ENCODE assay signal across 17 cellular contexts in the genomic region with DNA sequence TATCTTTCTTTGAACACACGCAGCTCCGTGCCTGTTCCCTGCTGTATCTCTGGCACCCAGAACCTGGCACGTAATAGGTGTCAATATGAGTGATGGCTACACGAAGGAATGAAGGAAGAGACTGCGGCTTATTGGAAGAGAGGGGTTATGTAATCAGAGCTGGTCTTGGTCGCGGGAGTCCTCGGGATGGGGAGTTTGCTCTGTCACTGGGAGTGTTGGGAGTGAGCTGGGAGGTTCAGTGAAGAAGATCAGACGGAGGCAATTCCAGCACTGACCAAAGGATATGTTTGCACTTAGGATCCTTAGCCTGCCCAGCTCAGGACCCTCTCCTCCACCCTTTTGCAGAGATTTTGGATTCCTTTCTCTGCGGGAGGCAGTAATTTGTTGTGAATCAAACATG.
DNase-seq lines count a peak whose midpoint lies in the region; ATAC-seq, FAIRE-seq and TF ChIP-seq lines count a peak whose summit lies in the region.
"Had no signal": no experiment of that assay in that cellular context is flagged by ENCODE, and none has a peak within 500 bp of the region (broad histone marks: within the 10 kb centered on the region; RNA-seq: fewer than 3 reads in every experiment).

No MANE protein-coding gene starts in this region.

- H3K36me3 ChIP-seq in NT2/D1 (ENCODE audit: insufficient read depth, insufficient read length, low read length): no peaks in the 10 kb centered on the region
- no peaks in the 10 kb centered on the region for H3K36me3 ChIP-seq in body of pancreas (replicated peaks in 1 of 2; ENCODE audit: insufficient read depth in 1 of 2, low read depth in 2 of 2)
- H3K36me3 ChIP-seq in mesendoderm (ENCODE audit: control insufficient read depth, insufficient read depth, low read length): no peaks in the 10 kb centered on the region
- H3K36me3 ChIP-seq: BLaER1 treated with 17β-estradiol and CSF1 and Interleukin-3, amounts not matched to agents 10 nM and 100 nM had no signal

- H3K9me3 ChIP-seq in NT2/D1 (ENCODE audit: insufficient read depth, low read length) (no peaks in the 10 kb centered on the region), body of pancreas (no peaks in the 10 kb centered on the region)
- H3K9me3 ChIP-seq: BLaER1 treated with 17β-estradiol and CSF1 and Interleukin-3, amounts not matched to agents 10 nM and 100 nM had no signal

- no peak overlapping the region for H3K4me3 Mint-ChIP-seq in Calu3 (ENCODE audit: low read depth, unreplicated experiment)
- H3K4me3 Mint-ChIP-seq: CD4-positive, CD25-positive, alpha-beta regulatory T cell had no signal

- H3K9me3 Mint-ChIP-seq in Calu3 (ENCODE audit: low read depth, unreplicated experiment): no peaks in the 10 kb centered on the region
- H3K9me3 Mint-ChIP-seq: CD4-positive, CD25-positive, alpha-beta regulatory T cell had no signal

- peaks cover 76% of the 10 kb centered on the region for H3K27me3 Mint-ChIP-seq in Calu3 (ENCODE audit: unreplicated experiment)

- H4K5ac ChIP-seq in mesendoderm (ENCODE audit: low read length): no peak overlapping the region

- H3K27ac Mint-ChIP-seq in Calu3 (ENCODE audit: unreplicated experiment): no peak overlapping the region
- H3K27ac Mint-ChIP-seq: CD4-positive, CD25-positive, alpha-beta regulatory T cell had no signal

- H3K4me3 ChIP-seq in NT2/D1 (ENCODE audit: insufficient read length, low read depth): no peak overlapping the region
- no peak overlapping the region for H3K4me3 ChIP-seq in body of pancreas
- no peak overlapping the region for H3K4me3 ChIP-seq in mesendoderm (ENCODE audit: low read length)
- no peak overlapping the region for H3K4me3 ChIP-seq in dorsolateral prefrontal cortex
- H3K4me3 ChIP-seq: BLaER1 treated with 17β-estradiol and CSF1 and Interleukin-3, amounts not matched to agents 10 nM and 100 nM had no signal

- CTCF ChIA-PET in Calu3 (lab: Charles Lee): interaction anchor here (0.7 kb wide), 1 partner anchor 306 kb away, joined by 3 read pairs; no protein-coding TSS in a partner anchor

- peaks cover 8% of the 10 kb centered on the region for H3K4me1 Mint-ChIP-seq in Calu3 (ENCODE audit: low read depth, unreplicated experiment)
- H3K4me1 Mint-ChIP-seq: CD4-positive, CD25-positive, alpha-beta regulatory T cell had no signal

- intact Hi-C loops in Calu3 (cut with micrococcal nuclease; ENCODE audit: unreplicated experiment): no loop called here
- intact Hi-C loops in body of pancreas (cut with DNase I): no loop called here
- intact Hi-C loops in dorsolateral prefrontal cortex (cut with DNase I): no loop called here

- no peak overlapping the region for H3K4me2 ChIP-seq in mesendoderm (ENCODE audit: low read length)
- H3K4me2 ChIP-seq: BLaER1 treated with 17β-estradiol and CSF1 and Interleukin-3, amounts not matched to agents 10 nM and 100 nM had no signal

- ATAC-seq in body of pancreas: peak; percentile 47
- no peak for ATAC-seq in HG03521 (IDR thresholded peaks at IDR 0.05; ENCODE audit: unreplicated experiment)

- H3K27me3 ChIP-seq in NT2/D1 (ENCODE audit: insufficient read depth, insufficient read length) (no peaks in the 10 kb centered on the region), body of pancreas (no peaks in the 10 kb centered on the region), mesendoderm (ENCODE audit: insufficient read depth, low read length, poor library complexity) (no peaks in the 10 kb centered on the region), dorsolateral prefrontal cortex (peaks cover 0 to 29% (median 0%) of the 10 kb centered on the region in 45 donors)
- H3K27me3 ChIP-seq: BLaER1 treated with 17β-estradiol and CSF1 and Interleukin-3, amounts not matched to agents 10 nM and 100 nM had no signal

- H3K4me1 ChIP-seq in NT2/D1 (ENCODE audit: insufficient read depth, insufficient read length) (peaks cover 25% of the 10 kb centered on the region), body of pancreas (no peaks in the 10 kb centered on the region), mesendoderm (ENCODE audit: control insufficient read depth, low read depth, low read length) (peaks cover 8% of the 10 kb centered on the region)

- no peaks in the 10 kb centered on the region for H3K79me1 ChIP-seq in mesendoderm (ENCODE audit: low read length)

- H2BK120ac ChIP-seq in mesendoderm (ENCODE audit: low read depth, low read length): no peak overlapping the region

- 13 to 16% methylated on average over 10 of the region's 10 CpGs for WGBS in body of pancreas, 2 donors
- no CpG with 5 or more reads among the region's 10 CpGs for WGBS in mesendoderm (ENCODE audit: extremely low coverage, insufficient coverage, low lambda C conversion rate)

- no peak overlapping the region for H3K4ac ChIP-seq in mesendoderm (ENCODE audit: low read depth, low read length)

- no peaks in the 10 kb centered on the region for H3K79me2 ChIP-seq in mesendoderm (ENCODE audit: control insufficient read depth, insufficient read depth, low read length)

- FAIRE-seq in GM19239 (lab: Jason Lieb, UNC): no peak
- FAIRE-seq: G401.6, GM12891, H54 had no signal

- H2BK15ac ChIP-seq in mesendoderm (replicated peaks; ENCODE audit: low read depth): no peak overlapping the region

- peak overlapping the region; percentile 34 for H3K9ac ChIP-seq in NT2/D1 (ENCODE audit: insufficient read length, low read depth)
- no peak overlapping the region for H3K9ac ChIP-seq in mesendoderm (ENCODE audit: low read length)
- H3K9ac ChIP-seq: BLaER1 treated with 17β-estradiol and CSF1 and Interleukin-3, amounts not matched to agents 10 nM and 100 nM had no signal

- TF ChIP-seq CTCF in Calu3 (IDR thresholded peaks at IDR 0.05; ENCODE audit: unreplicated experiment): no peak
- no peak for TF ChIP-seq CTCF in body of pancreas (IDR thresholded peaks at IDR 0.05)
- TF ChIP-seq CTCF in dorsolateral prefrontal cortex (IDR thresholded peaks at IDR 0.05 in 54 of 56, conservative IDR thresholded peaks at IDR 0.05 in 2 of 56; ENCODE audit: low read depth in 1 of 56, partially characterized antibody in 56 of 56): no peak

- no peak for TF ChIP-seq POLR2A in body of pancreas (IDR thresholded peaks at IDR 0.05)

- no peak overlapping the region for H2AK5ac ChIP-seq in mesendoderm (ENCODE audit: low read length)

- H3K27ac ChIP-seq in body of pancreas (no peak overlapping the region), mesendoderm (ENCODE audit: low read depth, low read length) (no peak overlapping the region), dorsolateral prefrontal cortex (peak overlapping the region in 1 of 59 donors; percentile 37)
- H3K27ac ChIP-seq: BLaER1 treated with 17β-estradiol and CSF1 and Interleukin-3, amounts not matched to agents 10 nM and 100 nM had no signal

- BruUV-seq in Calu3 (replicated peaks; lab: Mats Ljungman, UMichigan): no TSS peak

- H3K36me3 Mint-ChIP-seq in Calu3 (ENCODE audit: insufficient read depth, unreplicated experiment): no peaks in the 10 kb centered on the region
- H3K36me3 Mint-ChIP-seq: CD4-positive, CD25-positive, alpha-beta regulatory T cell had no signal

- DNase-seq in Calu3 (peak; percentile 6), NT2/D1 (ENCODE audit: low read depth, low spot score) (no peak), body of pancreas (no peak), mesendoderm (peak; percentile 36), dorsolateral prefrontal cortex (no peak), NCI-H1417 treated with DMSO at 0.1 percent for 48 hours (lab: John Stamatoyannopoulos, UW) (no peak), GM19239 (ENCODE audit: insufficient read length, low spot score) (no peak)
- DNase-seq: 8988T; CD4-positive, CD25-positive, alpha-beta regulatory T cell; DMS 273 treated with DMSO at 0.1 percent for 48 hours; EL; KBM-7 had no signal

- H4K8ac ChIP-seq in mesendoderm (ENCODE audit: low read depth, low read length): no peak overlapping the region

- no peak overlapping the region for H3K23ac ChIP-seq in mesendoderm (ENCODE audit: low read length)

- peak overlapping the region; percentile 61 for H3K56ac ChIP-seq in mesendoderm (ENCODE audit: low read length)

- no peak overlapping the region for H2BK5ac ChIP-seq in mesendoderm (ENCODE audit: low read length)

- peak overlapping the region; percentile 20 for H3K18ac ChIP-seq in mesendoderm (ENCODE audit: low read length)

Comparison
In these comparisons a context has a peak if more than half of its experiments do, and no peak if none do; other contexts are left out.
1. DNase-seq: peak in Calu3 (single experiment) and mesendoderm (single experiment); none in NT2/D1 (single experiment), body of pancreas (0 of 4), dorsolateral prefrontal cortex (0 of 10), NCI-H1417 treated with DMSO at 0.1 percent for 48 hours (single experiment) and GM19239 (single experiment).